Comparison of ENCODE assay signal across 20 cellular contexts in genomic region chr21:33732038-33732437, GRCh38.
DNase-seq lines count a peak whose midpoint lies in the region; ATAC-seq and TF ChIP-seq lines count a peak whose summit lies in the region.
"Had no signal": no experiment of that assay in that cellular context is flagged by ENCODE, and none has a peak within 500 bp of the region (broad histone marks: within the 10 kb centered on the region; RNA-seq: fewer than 3 reads in every experiment).

No MANE protein-coding gene starts in this region.

- H3K79me2 ChIP-seq in mesendoderm (ENCODE audit: control insufficient read depth, insufficient read depth, low read length) (no peaks in the 10 kb centered on the region), MM.1S (ENCODE audit: low read length) (no peaks in the 10 kb centered on the region)

- no peak overlapping the region for H3K23ac ChIP-seq in mesendoderm (ENCODE audit: low read length)

- no peak overlapping the region for H3K27ac ChIP-seq in mesendoderm (ENCODE audit: low read depth, low read length)
- no peak overlapping the region for H3K27ac ChIP-seq in MM.1S (ENCODE audit: low read length)
- H3K27ac ChIP-seq: SK-N-MC had no signal

- H3K4me2 ChIP-seq in mesendoderm (ENCODE audit: low read length), result no peak overlapping the region
- no peak overlapping the region for H3K4me2 ChIP-seq in MM.1S (ENCODE audit: low read depth, low read length)

- H3K79me1 ChIP-seq in mesendoderm (ENCODE audit: low read length), result no peaks in the 10 kb centered on the region

- no peaks in the 10 kb centered on the region for H3K4me1 ChIP-seq in mesendoderm (ENCODE audit: control insufficient read depth, low read depth, low read length)
- H3K4me1 ChIP-seq in MM.1S (ENCODE audit: low read length), result peaks cover 15% of the 10 kb centered on the region

- no peaks in the 10 kb centered on the region for H3K9me2 ChIP-seq in MM.1S (replicated peaks; ENCODE audit: insufficient read depth, low read length)

- no peak overlapping the region for H3K9ac ChIP-seq in mesendoderm (ENCODE audit: low read length)
- no peak overlapping the region for H3K9ac ChIP-seq in MM.1S (ENCODE audit: low read length)

- H3K27me3 ChIP-seq in mesendoderm (ENCODE audit: insufficient read depth, low read length, poor library complexity), result no peaks in the 10 kb centered on the region
- H3K27me3 ChIP-seq in MM.1S (replicated peaks; ENCODE audit: insufficient read depth, low read length), result no peaks in the 10 kb centered on the region

- no peak for ATAC-seq in GM21576 (IDR thresholded peaks at IDR 0.05; ENCODE audit: unreplicated experiment)

- H3K56ac ChIP-seq in mesendoderm (ENCODE audit: low read length), result no peak overlapping the region

- H3F3A ChIP-seq in MM.1S (ENCODE audit: insufficient read depth, low read length), result no peaks in the 10 kb centered on the region

- no peak overlapping the region for H3K4ac ChIP-seq in mesendoderm (ENCODE audit: low read depth, low read length)

- no peaks in the 10 kb centered on the region for H3K9me3 ChIP-seq in MM.1S (replicated peaks; ENCODE audit: insufficient read depth, low read length)
- H3K9me3 ChIP-seq: HAP-1 had no signal

- no peak overlapping the region for H2BK15ac ChIP-seq in mesendoderm (replicated peaks; ENCODE audit: low read depth)

- H4K5ac ChIP-seq in mesendoderm (ENCODE audit: low read length), result no peak overlapping the region

- H4K8ac ChIP-seq in mesendoderm (ENCODE audit: low read depth, low read length), result no peak overlapping the region

- no peak for TF ChIP-seq CTCF in MM.1S (IDR thresholded peaks at IDR 0.05; ENCODE audit: low read length)

- H2BK120ac ChIP-seq in mesendoderm (ENCODE audit: low read depth, low read length), result no peak overlapping the region

- no peak overlapping the region for H3K4me3 ChIP-seq in mesendoderm (ENCODE audit: low read length)
- no peak overlapping the region for H3K4me3 ChIP-seq in MM.1S (ENCODE audit: low read length)
- H3K4me3 ChIP-seq: HAP-1, SK-N-MC had no signal

- no peak overlapping the region for H3K18ac ChIP-seq in mesendoderm (ENCODE audit: low read length)

- H3K36me3 ChIP-seq in mesendoderm (ENCODE audit: control insufficient read depth, insufficient read depth, low read length) (no peaks in the 10 kb centered on the region), MM.1S (replicated peaks; ENCODE audit: insufficient read depth, low read length) (no peaks in the 10 kb centered on the region)
- H3K36me3 ChIP-seq: HAP-1 had no signal

- H2AK5ac ChIP-seq in mesendoderm (ENCODE audit: low read length), result no peak overlapping the region

- WGBS in mesendoderm (ENCODE audit: extremely low coverage, insufficient coverage, low lambda C conversion rate), result no CpG with 5 or more reads among the region's 3 CpGs

- no peak overlapping the region for H2BK5ac ChIP-seq in mesendoderm (ENCODE audit: low read length)

- DNase-seq in NCI-H226, result peak; percentile 87
- peak; percentile 67 for DNase-seq in amniotic epithelial cell (ENCODE audit: low read depth)
- peak; percentile 60 for DNase-seq in mesendoderm
- no peak for DNase-seq in NOMO-1 treated with dmso at 0.1 percent for 144 hours (lab: John Stamatoyannopoulos, UW; ENCODE audit: unreplicated experiment)
- no peak for DNase-seq in GM19240 (ENCODE audit: insufficient read length, low spot score)
- DNase-seq in MM.1S, result no peak
- DNase-seq: ACHN; C1 segment of cervical spinal cord; CD8-positive, alpha-beta memory T cell; DMS79 treated with DMSO at 0.1 percent for 48 hours; NCI-H1092 treated with DMSO at 0.1 percent for 48 hours; NCI-H146; NCI-H2029 treated with DMSO at 0.1 percent for 48 hours; NCI-H2171; NCI-H446 treated with DMSO at 0.1 percent for 48 hours; NK-92 treated with Interleukin-12 subunit alpha and Interleukin-12 subunit beta, amount 100 ng/mL, for 24 hours; SHP77 had no signal

- H4K20me1 ChIP-seq in MM.1S (ENCODE audit: insufficient read depth, low read length), result no peaks in the 10 kb centered on the region

- no peak overlapping the region for H2AFZ ChIP-seq in MM.1S (ENCODE audit: low read length)

Comparison
In these comparisons a context has a peak if more than half of its experiments do, and no peak if none do; other contexts are left out.
1. DNase-seq: peak in NCI-H226 (single experiment), amniotic epithelial cell (single experiment) and mesendoderm (single experiment); none in NOMO-1 treated with dmso at 0.1 percent for 144 hours (single experiment), GM19240 (single experiment) and MM.1S (single experiment).